Comparison of ENCODE assay signal across 8 cellular contexts in genomic region chr20:23782366-23782983, GRCh38. TPM values are rescaled to one million over a fixed set of nuclear protein-coding genes. Genes with fewer than 3 reads are reported as not detected.
DNase-seq lines count a peak whose midpoint lies in the region; ATAC-seq lines count a peak whose summit lies in the region.

No MANE protein-coding gene starts in this region.

- DNase-seq in activated CD4-positive, alpha-beta T cell treated with anti-CD3 and anti-CD28 coated beads, Interleukin-2, amount 10 ng/mL, durations not matched to agents 24 days and 14 days, result peak; percentile 61
- no peak for DNase-seq in activated CD4-positive, alpha-beta T cell treated with anti-CD3 and anti-CD28 coated beads for 4 hours
- DNase-seq in UCSD-AML1 (lab: John Stamatoyannopoulos, UW; ENCODE audit: unreplicated experiment), result peak; percentile 23
- peak; percentile 71 for DNase-seq in iPS-NIHi7 (ENCODE audit: extremely low spot score)
- DNase-seq in NCI-H2227 treated with DMSO at 0.1 percent for 48 hours (lab: John Stamatoyannopoulos, UW), result no peak
- DNase-seq in DMS79 (lab: John Stamatoyannopoulos, UW), result no peak

- H3K4me3 Mint-ChIP-seq in activated CD4-positive, alpha-beta T cell treated with anti-CD3 and anti-CD28 coated beads, Interleukin-2, amount 10 ng/mL, durations not matched to agents 24 days and 14 days, result no peak overlapping the region

- H3K27ac Mint-ChIP-seq in activated CD4-positive, alpha-beta T cell treated with anti-CD3 and anti-CD28 coated beads, Interleukin-2, amount 10 ng/mL, durations not matched to agents 24 days and 14 days, result no peak overlapping the region

- H3K4me1 Mint-ChIP-seq in activated CD4-positive, alpha-beta T cell treated with anti-CD3 and anti-CD28 coated beads, Interleukin-2, amount 10 ng/mL, durations not matched to agents 24 days and 14 days, result no peaks in the 10 kb centered on the region

- H3K27me3 Mint-ChIP-seq in activated CD4-positive, alpha-beta T cell treated with anti-CD3 and anti-CD28 coated beads, Interleukin-2, amount 10 ng/mL, durations not matched to agents 24 days and 14 days, result no peaks in the 10 kb centered on the region

- intact Hi-C loops in activated CD4-positive, alpha-beta T cell treated with anti-CD3 and anti-CD28 coated beads, Interleukin-2, amount 10 ng/mL, durations not matched to agents 24 days and 14 days (cut with micrococcal nuclease), result loop anchor here (10.0 kb wide), 1 partner anchor 118 kb away; no protein-coding TSS in a partner anchor

- no peaks in the 10 kb centered on the region for H3K36me3 Mint-ChIP-seq in activated CD4-positive, alpha-beta T cell treated with anti-CD3 and anti-CD28 coated beads, Interleukin-2, amount 10 ng/mL, durations not matched to agents 24 days and 14 days (ENCODE audit: low read depth)

- ATAC-seq in HG02884 (IDR thresholded peaks at IDR 0.05; ENCODE audit: unreplicated experiment) (peak; percentile 50), GM21528 (IDR thresholded peaks at IDR 0.05; ENCODE audit: low FRiP score, unreplicated experiment) (no peak)

- H3K9me3 Mint-ChIP-seq in activated CD4-positive, alpha-beta T cell treated with anti-CD3 and anti-CD28 coated beads, Interleukin-2, amount 10 ng/mL, durations not matched to agents 24 days and 14 days, result no peaks in the 10 kb centered on the region

RNA-seq across cellular contexts. Expression of gene CST1, which starts 31.7 kb away (rescaled TPM):
- total RNA-seq in activated CD4-positive, alpha-beta T cell treated with anti-CD3 and anti-CD28 coated beads, Interleukin-2, amount 10 ng/mL, durations not matched to agents 24 days and 14 days, result not detected in 2 replicates

RNA-seq across cellular contexts. Expression of gene CST2, which starts 44.1 kb away (rescaled TPM):
- not detected in 2 replicates for total RNA-seq in activated CD4-positive, alpha-beta T cell treated with anti-CD3 and anti-CD28 coated beads, Interleukin-2, amount 10 ng/mL, durations not matched to agents 24 days and 14 days

Comparison
In these comparisons a context has a peak if more than half of its experiments do, and no peak if none do; other contexts are left out.
1. DNase-seq: peak in activated CD4-positive, alpha-beta T cell treated with anti-CD3 and anti-CD28 coated beads, Interleukin-2, amount 10 ng/mL, durations not matched to agents 24 days and 14 days (single experiment), UCSD-AML1 (single experiment) and iPS-NIHi7 (single experiment); none in activated CD4-positive, alpha-beta T cell treated with anti-CD3 and anti-CD28 coated beads for 4 hours (0 of 2), NCI-H2227 treated with DMSO at 0.1 percent for 48 hours (single experiment) and DMS79 (single experiment).